22 cellular contexts compared by ENCODE assay signal in the genomic region with DNA sequence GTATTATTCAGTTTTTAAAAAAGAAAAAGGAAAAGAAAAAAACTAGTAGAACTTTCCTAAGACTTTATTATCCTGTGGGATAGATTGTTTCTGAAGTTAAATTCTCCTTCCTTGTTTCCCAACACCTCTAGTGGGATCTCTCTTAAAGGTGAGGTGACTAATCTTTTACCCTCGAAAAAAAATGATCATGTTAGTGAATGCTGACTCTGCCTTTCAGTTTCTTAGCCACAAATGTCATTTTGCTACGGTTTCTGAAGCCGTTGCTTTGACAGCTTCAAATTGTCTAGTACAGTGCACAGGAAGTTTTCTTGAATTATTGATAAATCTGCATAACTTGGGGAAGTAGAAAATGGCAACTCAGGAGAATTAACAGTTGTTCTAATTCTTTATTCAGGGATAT. TPM values are rescaled to one million over a fixed set of nuclear protein-coding genes. Genes with fewer than 3 reads are reported as not detected.
DNase-seq lines count a peak whose midpoint lies in the region; ATAC-seq and TF ChIP-seq lines count a peak whose summit lies in the region.
"Had no signal": no experiment of that assay in that cellular context is flagged by ENCODE, and none has a peak within 500 bp of the region (broad histone marks: within the 10 kb centered on the region; RNA-seq: fewer than 3 reads in every experiment).

No MANE protein-coding gene starts in this region.

- TF ChIP-seq POLR2A in esophagus squamous epithelium (IDR thresholded peaks at IDR 0.05), result no peak

- H3K4me3 Mint-ChIP-seq in activated CD8-positive, alpha-beta memory T cell treated with anti-CD3 and anti-CD28 coated beads, Interleukin-2, amount 10 ng/mL, durations not matched to agents 7 days and 5 days, result no peak overlapping the region
- H3K4me3 Mint-ChIP-seq: activated naive CD8-positive, alpha-beta T cell; B cell; IgD-negative memory B cell; naive thymus-derived CD8-positive, alpha-beta T cell; T-cell had no signal

- peaks cover 3% of the 10 kb centered on the region for H3K9me3 Mint-ChIP-seq in activated CD8-positive, alpha-beta memory T cell treated with anti-CD3 and anti-CD28 coated beads, Interleukin-2, amount 10 ng/mL, durations not matched to agents 7 days and 5 days (ENCODE audit: low read depth)

- no peak overlapping the region for H3K27ac Mint-ChIP-seq in activated CD8-positive, alpha-beta memory T cell treated with anti-CD3 and anti-CD28 coated beads, Interleukin-2, amount 10 ng/mL, durations not matched to agents 7 days and 5 days
- H3K27ac Mint-ChIP-seq: activated naive CD8-positive, alpha-beta T cell; B cell; IgD-negative memory B cell; naive thymus-derived CD8-positive, alpha-beta T cell; T-cell had no signal

- H3K27ac ChIP-seq in esophagus squamous epithelium, result no peak overlapping the region
- H3K27ac ChIP-seq: ovary, sigmoid colon had no signal

- CTCF ChIA-PET in activated CD8-positive, alpha-beta memory T cell treated with anti-CD3 and anti-CD28 coated beads, Interleukin-2, amount 10 ng/mL, durations not matched to agents 7 days and 5 days (lab: Charles Lee), result interaction anchor here (1.5 kb wide), 1 partner anchor 12 kb away, joined by 5 read pairs; the partner anchor contains the start of gene NEK7

- DNase-seq in activated CD8-positive, alpha-beta memory T cell treated with anti-CD3 and anti-CD28 coated beads, Interleukin-2, amount 10 ng/mL, durations not matched to agents 7 days and 5 days, result no peak
- no peak for DNase-seq in activated CD8-positive, alpha-beta memory T cell treated with anti-CD3 and anti-CD28 coated beads, Interleukin-2, amount 50 U/mL, for 48 hours
- DNase-seq in epithelial cell of esophagus (ENCODE audit: low read depth) (peak; percentile 52), esophagus squamous epithelium (lab: John Stamatoyannopoulos, UW) (no peak), SKM-1 treated with dmso at 0.1 percent for 144 hours (lab: John Stamatoyannopoulos, UW; ENCODE audit: unreplicated experiment) (no peak), NCI-H526 treated with DMSO at 0.1 percent for 48 hours (lab: John Stamatoyannopoulos, UW) (no peak)
- DNase-seq: activated CD4-positive, alpha-beta T cell treated with anti-CD3 and anti-CD28 coated beads, Interleukin-2, amount 50 U/mL, for 4 hours; activated T-cell treated with anti-CD3 and anti-CD28 coated beads, Interleukin-2, amount 50 U/mL, for 48 hours; left cardiac atrium; naive thymus-derived CD8-positive, alpha-beta T cell; NCI-H1694; NCI-H69; ovary; SHP77 treated with DMSO at 0.1 percent for 48 hours; sigmoid colon; T-cell had no signal

- ATAC-seq in activated CD8-positive, alpha-beta memory T cell treated with anti-CD3 and anti-CD28 coated beads, Interleukin-2, amount 10 ng/mL, durations not matched to agents 7 days and 5 days, result peak; percentile 58
- ATAC-seq in GM21723 (IDR thresholded peaks at IDR 0.05; ENCODE audit: unreplicated experiment) (peak; percentile 80), HG03565 (IDR thresholded peaks at IDR 0.05; ENCODE audit: unreplicated experiment) (peak; percentile 64)
- ATAC-seq: left cardiac atrium; naive thymus-derived CD8-positive, alpha-beta T cell; T-cell had no signal

- H3K4me1 Mint-ChIP-seq in activated CD8-positive, alpha-beta memory T cell treated with anti-CD3 and anti-CD28 coated beads, Interleukin-2, amount 10 ng/mL, durations not matched to agents 7 days and 5 days, result peaks cover 5% of the 10 kb centered on the region
- H3K4me1 Mint-ChIP-seq: B cell, IgD-negative memory B cell had no signal

- H3K27me3 ChIP-seq in esophagus squamous epithelium, result no peaks in the 10 kb centered on the region
- H3K27me3 ChIP-seq: ovary, sigmoid colon had no signal

- peaks cover 13% of the 10 kb centered on the region for H3K36me3 Mint-ChIP-seq in activated CD8-positive, alpha-beta memory T cell treated with anti-CD3 and anti-CD28 coated beads, Interleukin-2, amount 10 ng/mL, durations not matched to agents 7 days and 5 days
- H3K36me3 Mint-ChIP-seq: IgD-negative memory B cell had no signal

- no peaks in the 10 kb centered on the region for H3K4me1 ChIP-seq in esophagus squamous epithelium
- H3K4me1 ChIP-seq: HAP-1, sigmoid colon had no signal

- TF ChIP-seq CTCF in epithelial cell of esophagus (IDR thresholded peaks at IDR 0.05; ENCODE audit: insufficient read depth, low read depth, low read length, missing control alignments) (no peak), esophagus squamous epithelium (IDR thresholded peaks at IDR 0.05) (no peak)

- no peaks in the 10 kb centered on the region for H3K27me3 Mint-ChIP-seq in activated CD8-positive, alpha-beta memory T cell treated with anti-CD3 and anti-CD28 coated beads, Interleukin-2, amount 10 ng/mL, durations not matched to agents 7 days and 5 days
- H3K27me3 Mint-ChIP-seq: activated naive CD8-positive, alpha-beta T cell; naive thymus-derived CD8-positive, alpha-beta T cell; T-cell had no signal

- WGBS in esophagus squamous epithelium, 2 donors, result 36 to 44% methylated on average over 3 of the region's 3 CpGs

- H3K4me3 ChIP-seq in epithelial cell of esophagus (ENCODE audit: low read length), result no peak overlapping the region
- H3K4me3 ChIP-seq in esophagus squamous epithelium, result no peak overlapping the region
- H3K4me3 ChIP-seq: HAP-1, ovary, sigmoid colon had no signal

- no peaks in the 10 kb centered on the region for H3K36me3 ChIP-seq in esophagus squamous epithelium
- H3K36me3 ChIP-seq: HAP-1, ovary, sigmoid colon had no signal

- no peaks in the 10 kb centered on the region for H3K9me3 ChIP-seq in esophagus squamous epithelium
- H3K9me3 ChIP-seq: HAP-1, ovary, sigmoid colon had no signal

- intact Hi-C loops in esophagus squamous epithelium (cut with DNase I), result no loop called here

RNA-seq across cellular contexts. Expression of gene NEK7, which starts 13.0 kb away (rescaled TPM):
- total RNA-seq in activated CD8-positive, alpha-beta memory T cell treated with anti-CD3 and anti-CD28 coated beads, Interleukin-2, amount 10 ng/mL, durations not matched to agents 7 days and 5 days, result 10 to 100 TPM; 71.4 to 77.4 TPM
- 10 to 100 TPM; 26.2 to 79.2 (median 52.4) TPM for total RNA-seq in esophagus squamous epithelium
